ENCODE assay signal across 21 cellular contexts in genomic region chr9:123450096-123450495, GRCh38.
A peak's percentile ranks its signal among the peaks of the same experiment; 100 is the strongest.
DNase-seq lines count a peak whose midpoint lies in the region; ATAC-seq and TF ChIP-seq lines count a peak whose summit lies in the region.
"Had no signal": no experiment of that assay in that cellular context is flagged by ENCODE, and none has a peak within 500 bp of the region (broad histone marks: within the 10 kb centered on the region; RNA-seq: fewer than 3 reads in every experiment).

No MANE protein-coding gene starts in this region.

- intact Hi-C loops in left ventricle myocardium inferior (cut with micrococcal nuclease) (no loop called here), spleen (cut with DNase I; ENCODE audit: low total_unique reads) (no loop called here), mammary epithelial cell (cut with micrococcal nuclease) (no loop called here)

- H3K27ac ChIP-seq in right atrium auricular region (no peak overlapping the region), left ventricle myocardium inferior (replicated peaks) (no peak overlapping the region), coronary artery (no peak overlapping the region), spleen (no peak overlapping the region), mammary epithelial cell (ENCODE audit: insufficient read depth, low read depth, low read length) (no peak overlapping the region)
- H3K27ac ChIP-seq: HL-60 had no signal

- no peak overlapping the region for H2AFZ ChIP-seq in mammary epithelial cell (ENCODE audit: low read depth, low read length)

- no TSS peak for BruUV-seq in mammary epithelial cell (replicated peaks; lab: Mats Ljungman, UMichigan)

- no peak overlapping the region for H3K9ac ChIP-seq in mammary epithelial cell (ENCODE audit: insufficient read depth, low read length)

- H3K4me3 ChIP-seq in right atrium auricular region (no peak overlapping the region), left ventricle myocardium inferior (no peak overlapping the region), coronary artery (no peak overlapping the region), spleen (no peak overlapping the region), mammary epithelial cell (replicated peaks in 1 of 3; ENCODE audit: insufficient read depth in 1 of 3, low read depth in 2 of 3, low read length in 3 of 3) (no peak overlapping the region)

- no peak for ATAC-seq in HG03565 (IDR thresholded peaks at IDR 0.05; ENCODE audit: unreplicated experiment)
- no peak for ATAC-seq in SK-N-SH treated with all-trans-retinoic acid at 6 μM for 48 hours
- ATAC-seq: HCT116, PC-3 had no signal

- H3K4me2 ChIP-seq in mammary epithelial cell (ENCODE audit: insufficient read depth, low read depth, low read length): no peak overlapping the region

- no peak for TF ChIP-seq CTCF in right atrium auricular region (IDR thresholded peaks at IDR 0.05)
- TF ChIP-seq CTCF in left ventricle myocardium inferior (IDR thresholded peaks at IDR 0.05; ENCODE audit: borderline replicate concordance): no peak
- TF ChIP-seq CTCF in coronary artery (IDR thresholded peaks at IDR 0.05): no peak
- TF ChIP-seq CTCF in spleen (IDR thresholded peaks at IDR 0.05 in 8 of 11, conservative IDR thresholded peaks at IDR 0.05 in 3 of 11): no peak
- no peak for TF ChIP-seq CTCF in mammary epithelial cell (conservative IDR thresholded peaks at IDR 0.05 in 1 of 2, IDR thresholded peaks at IDR 0.05 in 1 of 2; ENCODE audit: extremely low read depth in 1 of 2, insufficient read depth in 1 of 2, low read depth in 1 of 2, low read length in 2 of 2)

- dilution Hi-C loops in mammary epithelial cell (cut with HindIII; ENCODE audit: low sequenced_read_pairs): no loop called here

- in situ Hi-C loops in mammary epithelial cell (cut with MboI; ENCODE audit: low sequenced_read_pairs in 2 of 2): no loop called here

- H3K27me3 ChIP-seq in right atrium auricular region: no peaks in the 10 kb centered on the region
- no peaks in the 10 kb centered on the region for H3K27me3 ChIP-seq in left ventricle myocardium inferior (ENCODE audit: low read depth)
- no peaks in the 10 kb centered on the region for H3K27me3 ChIP-seq in spleen (replicated peaks in 1 of 7)
- H3K27me3 ChIP-seq in mammary epithelial cell (ENCODE audit: insufficient read depth, low read length): no peaks in the 10 kb centered on the region

- CTCF ChIA-PET in mammary epithelial cell (lab: Charles Lee; ENCODE audit: low non-redundant PET): no interaction called here

- no peaks in the 10 kb centered on the region for H3K36me3 ChIP-seq in right atrium auricular region
- H3K36me3 ChIP-seq in left ventricle myocardium inferior: peaks cover 17% of the 10 kb centered on the region
- H3K36me3 ChIP-seq in spleen: peaks cover 0 to 100% (median 27%) of the 10 kb centered on the region in 6 donors
- no peaks in the 10 kb centered on the region for H3K36me3 ChIP-seq in mammary epithelial cell (ENCODE audit: insufficient read depth, low read length)

- H4K20me1 ChIP-seq in mammary epithelial cell (ENCODE audit: insufficient read depth, low read length): peaks cover 3% of the 10 kb centered on the region

- TF ChIP-seq POLR2A in spleen (IDR thresholded peaks at IDR 0.05): no peak

- peak; percentile 28 for DNase-seq in right atrium auricular region (ENCODE audit: low spot score)
- no peak for DNase-seq in left ventricle myocardium inferior
- peak; percentile 66 for DNase-seq in coronary artery (ENCODE audit: low spot score)
- DNase-seq in mesenteric fat pad (ENCODE audit: low spot score): peak; percentile 28
- peak; percentile 38 for DNase-seq in spleen
- no peak for DNase-seq in mammary epithelial cell
- DNase-seq: C1 segment of cervical spinal cord; Caco-2; CD4-positive, alpha-beta memory T cell; DMS 273 treated with DMSO at 0.1 percent for 48 hours; DMS79 treated with DMSO at 0.1 percent for 48 hours; GF-D8; NCI-H1048; NCI-H1436; NCI-H187 treated with DMSO at 0.1 percent for 48 hours; NCI-H774; PC-3 had no signal

- no peaks in the 10 kb centered on the region for H3K9me3 ChIP-seq in right atrium auricular region
- H3K9me3 ChIP-seq in left ventricle myocardium inferior (replicated peaks): no peaks in the 10 kb centered on the region
- no peaks in the 10 kb centered on the region for H3K9me3 ChIP-seq in spleen
- H3K9me3 ChIP-seq in mammary epithelial cell (replicated peaks; ENCODE audit: insufficient read depth, low read length): no peaks in the 10 kb centered on the region
- H3K9me3 ChIP-seq: Caco-2 had no signal

- H3K4me1 ChIP-seq in right atrium auricular region (no peaks in the 10 kb centered on the region), left ventricle myocardium inferior (peaks cover 19% of the 10 kb centered on the region), spleen (no peaks in the 10 kb centered on the region), mammary epithelial cell (ENCODE audit: insufficient read depth, low read length) (no peaks in the 10 kb centered on the region)
- H3K4me1 ChIP-seq: Caco-2 had no signal

- H3K79me2 ChIP-seq in mammary epithelial cell (ENCODE audit: insufficient read depth, low read length): no peaks in the 10 kb centered on the region

- 85 to 93% (median 90%) methylated on average over 10 of the region's 10 CpGs for WGBS in spleen, 5 donors
- WGBS in mammary epithelial cell (ENCODE audit: low coverage, missing lambda C conversion rate): 100% methylated on average over 1 of the region's 10 CpGs

TF ChIP-seq in SK-N-SH treated with all-trans-retinoic acid at 6 μM for 48 hours, 23 proteins besides CTCF, POLR2A, EP300 and RAD21:
- TF ChIP-seq, protein P1, sequence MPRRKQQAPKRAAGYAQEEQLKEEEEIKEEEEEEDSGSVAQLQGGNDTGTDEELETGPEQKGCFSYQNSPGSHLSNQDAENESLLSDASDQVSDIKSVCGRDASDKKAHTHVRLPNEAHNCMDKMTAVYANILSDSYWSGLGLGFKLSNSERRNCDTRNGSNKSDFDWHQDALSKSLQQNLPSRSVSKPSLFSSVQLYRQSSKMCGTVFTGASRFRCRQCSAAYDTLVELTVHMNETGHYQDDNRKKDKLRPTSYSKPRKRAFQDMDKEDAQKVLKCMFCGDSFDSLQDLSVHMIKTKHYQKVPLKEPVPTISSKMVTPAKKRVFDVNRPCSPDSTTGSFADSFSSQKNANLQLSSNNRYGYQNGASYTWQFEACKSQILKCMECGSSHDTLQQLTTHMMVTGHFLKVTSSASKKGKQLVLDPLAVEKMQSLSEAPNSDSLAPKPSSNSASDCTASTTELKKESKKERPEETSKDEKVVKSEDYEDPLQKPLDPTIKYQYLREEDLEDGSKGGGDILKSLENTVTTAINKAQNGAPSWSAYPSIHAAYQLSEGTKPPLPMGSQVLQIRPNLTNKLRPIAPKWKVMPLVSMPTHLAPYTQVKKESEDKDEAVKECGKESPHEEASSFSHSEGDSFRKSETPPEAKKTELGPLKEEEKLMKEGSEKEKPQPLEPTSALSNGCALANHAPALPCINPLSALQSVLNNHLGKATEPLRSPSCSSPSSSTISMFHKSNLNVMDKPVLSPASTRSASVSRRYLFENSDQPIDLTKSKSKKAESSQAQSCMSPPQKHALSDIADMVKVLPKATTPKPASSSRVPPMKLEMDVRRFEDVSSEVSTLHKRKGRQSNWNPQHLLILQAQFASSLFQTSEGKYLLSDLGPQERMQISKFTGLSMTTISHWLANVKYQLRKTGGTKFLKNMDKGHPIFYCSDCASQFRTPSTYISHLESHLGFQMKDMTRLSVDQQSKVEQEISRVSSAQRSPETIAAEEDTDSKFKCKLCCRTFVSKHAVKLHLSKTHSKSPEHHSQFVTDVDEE (CRISPR knock-in tag; IDR thresholded peaks at IDR 0.05): no peak
- TF ChIP-seq ZC3H10 (CRISPR knock-in tag; IDR thresholded peaks at IDR 0.05) (no peak), ZFP3 (CRISPR knock-in tag; IDR thresholded peaks at IDR 0.05) (no peak), CSDC2 (CRISPR knock-in tag; IDR thresholded peaks at IDR 0.05) (no peak), ZNF565 (CRISPR knock-in tag; conservative IDR thresholded peaks at IDR 0.05; ENCODE audit: low read depth) (no peak), SNAI2 (CRISPR knock-in tag; IDR thresholded peaks at IDR 0.05) (no peak), ZFP30 (CRISPR knock-in tag; IDR thresholded peaks at IDR 0.05) (no peak), ARNTL (CRISPR knock-in tag; IDR thresholded peaks at IDR 0.05; ENCODE audit: borderline replicate concordance, low read depth) (no peak), ESRRG (CRISPR knock-in tag; IDR thresholded peaks at IDR 0.05) (no peak), ZNF70 (CRISPR knock-in tag; IDR thresholded peaks at IDR 0.05) (no peak), ZNF8 (CRISPR knock-in tag; IDR thresholded peaks at IDR 0.05) (no peak), BACH2 (CRISPR knock-in tag; IDR thresholded peaks at IDR 0.05; ENCODE audit: borderline replicate concordance) (no peak), ISL1 (CRISPR knock-in tag; IDR thresholded peaks at IDR 0.05) (no peak)
TF ChIP-seq in SK-N-SH treated with all-trans-retinoic acid at 6 μM for 48 hours: peak in this region for 0.

Comparison
In these comparisons a context has a peak if more than half of its experiments do, and no peak if none do; other contexts are left out.
1. DNase-seq: peak in right atrium auricular region (single experiment), coronary artery (single experiment), mesenteric fat pad (single experiment) and spleen (single experiment); none in left ventricle myocardium inferior (single experiment) and mammary epithelial cell (single experiment).